ENCODE assay signal across 7 cellular contexts in genomic region chr12:62879228-62879627, GRCh38. TPM values are rescaled to one million over a fixed set of nuclear protein-coding genes. Genes with fewer than 3 reads are reported as not detected.
"Had no signal": no experiment of that assay in that cellular context is flagged by ENCODE, and none has a peak within 500 bp of the region (broad histone marks: within the 10 kb centered on the region; RNA-seq: fewer than 3 reads in every experiment).

No MANE protein-coding gene starts in this region.

RNA-seq across cellular contexts. Expression of gene PPM1H, which starts 55.7 kb away (rescaled TPM):
- total RNA-seq: activated B cell treated with CpG ODN at 0.5 μM for 24 hours; activated CD4-positive, alpha-beta memory T cell treated with anti-CD3 and anti-CD28 coated beads for 36 hours; activated CD4-positive, alpha-beta memory T cell treated with anti-CD3 and anti-CD28 coated beads, Interleukin-2, amount 10 ng/mL, durations not matched to agents 7 days and 5 days; activated CD4-positive, alpha-beta T cell treated with anti-CD3 and anti-CD28 coated beads, Interleukin-2, amount 10 ng/mL, durations not matched to agents 24 days and 14 days; activated CD4-positive, alpha-beta T cell treated with anti-CD3 and anti-CD28 coated beads, Interleukin-2, amount 10 ng/mL, durations not matched to agents 7 days and 5 days; activated CD8-positive, alpha-beta T cell treated with anti-CD3 and anti-CD28 coated beads, Interleukin-2, amount 10 ng/mL, durations not matched to agents 7 days and 5 days; T-helper 1 cell treated with Interleukin-12 subunit alpha and Interleukin-12 subunit beta and Interleukin-4 antibody, amounts not matched to agents 30 ng/mL and 1 ng/mL, for 36 hours had no signal
